ENCODE assay signal across 9 cellular contexts in the genomic region with DNA sequence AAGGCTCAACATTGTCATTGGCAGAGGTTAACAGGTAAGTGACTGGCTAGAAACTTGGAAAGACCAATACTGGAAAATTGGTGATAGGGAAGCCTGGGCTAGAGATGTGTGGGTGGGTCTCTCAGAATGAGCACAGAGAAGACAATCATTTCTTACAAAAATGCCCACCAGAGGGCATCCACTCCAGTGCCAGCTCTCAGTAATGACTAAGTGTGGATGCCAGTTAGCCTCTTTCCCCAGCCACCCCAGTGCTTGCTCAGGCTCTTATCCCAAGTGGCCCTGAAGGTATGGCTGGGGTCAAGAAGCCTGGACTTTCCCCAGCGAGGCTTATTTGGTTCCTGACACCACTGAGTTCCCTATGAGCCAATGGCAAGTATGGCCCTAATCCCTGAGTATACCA.
A peak's percentile ranks its signal among the peaks of the same experiment; 100 is the strongest.
DNase-seq lines count a peak whose midpoint lies in the region; ATAC-seq and TF ChIP-seq lines count a peak whose summit lies in the region.
"Had no signal": no experiment of that assay in that cellular context is flagged by ENCODE, and none has a peak within 500 bp of the region (broad histone marks: within the 10 kb centered on the region; RNA-seq: fewer than 3 reads in every experiment).

No MANE protein-coding gene starts in this region.

- H3K27me3 Mint-ChIP-seq in activated CD8-positive, alpha-beta T cell treated with anti-CD3 and anti-CD28 coated beads for 36 hours = peaks cover 10% of the 10 kb centered on the region
- H3K27me3 Mint-ChIP-seq in activated CD8-positive, alpha-beta T cell treated with anti-CD3 and anti-CD28 coated beads, Interleukin-2, amount 10 ng/mL, durations not matched to agents 7 days and 5 days (ENCODE audit: low read depth) = peaks cover 11% of the 10 kb centered on the region
- H3K27me3 Mint-ChIP-seq in neural crest cell (ENCODE audit: low read depth) = peaks cover 13% of the 10 kb centered on the region

- no peaks in the 10 kb centered on the region for H3K9me3 Mint-ChIP-seq in activated CD8-positive, alpha-beta T cell treated with anti-CD3 and anti-CD28 coated beads for 36 hours
- no peaks in the 10 kb centered on the region for H3K9me3 Mint-ChIP-seq in activated CD8-positive, alpha-beta T cell treated with anti-CD3 and anti-CD28 coated beads, Interleukin-2, amount 10 ng/mL, durations not matched to agents 7 days and 5 days (ENCODE audit: insufficient read depth)
- no peaks in the 10 kb centered on the region for H3K9me3 Mint-ChIP-seq in neural crest cell

- POLR2A ChIA-PET in activated CD8-positive, alpha-beta T cell treated with anti-CD3 and anti-CD28 coated beads for 36 hours (lab: Charles Lee) = interaction anchor here (0.6 kb wide), 1 partner anchor 178 kb away, joined by 3 read pairs; no protein-coding TSS in a partner anchor
- POLR2A ChIA-PET in activated CD8-positive, alpha-beta T cell treated with anti-CD3 and anti-CD28 coated beads, Interleukin-2, amount 10 ng/mL, durations not matched to agents 7 days and 5 days (lab: Charles Lee) = no interaction called here

- H3K4me3 Mint-ChIP-seq in activated CD8-positive, alpha-beta T cell treated with anti-CD3 and anti-CD28 coated beads for 36 hours = no peak overlapping the region
- no peak overlapping the region for H3K4me3 Mint-ChIP-seq in activated CD8-positive, alpha-beta T cell treated with anti-CD3 and anti-CD28 coated beads, Interleukin-2, amount 10 ng/mL, durations not matched to agents 7 days and 5 days
- H3K4me3 Mint-ChIP-seq in neural crest cell = no peak overlapping the region
- H3K4me3 Mint-ChIP-seq: activated naive CD8-positive, alpha-beta T cell had no signal

- H3K27me3 ChIP-seq in HL-60 (ENCODE audit: insufficient read depth, poor library complexity, severe bottlenecking) = no peaks in the 10 kb centered on the region

- intact Hi-C loops in activated CD8-positive, alpha-beta T cell treated with anti-CD3 and anti-CD28 coated beads for 36 hours (cut with micrococcal nuclease) = no loop called here

- H3K27ac ChIP-seq in HL-60 (replicated peaks) = no peak overlapping the region

- H3K36me3 Mint-ChIP-seq in activated CD8-positive, alpha-beta T cell treated with anti-CD3 and anti-CD28 coated beads for 36 hours (ENCODE audit: low read depth) = no peaks in the 10 kb centered on the region
- no peaks in the 10 kb centered on the region for H3K36me3 Mint-ChIP-seq in activated CD8-positive, alpha-beta T cell treated with anti-CD3 and anti-CD28 coated beads, Interleukin-2, amount 10 ng/mL, durations not matched to agents 7 days and 5 days (ENCODE audit: low read depth)
- H3K36me3 Mint-ChIP-seq in neural crest cell (ENCODE audit: low read depth) = no peaks in the 10 kb centered on the region
- H3K36me3 Mint-ChIP-seq: activated naive CD8-positive, alpha-beta T cell had no signal

- CTCF ChIA-PET in activated CD8-positive, alpha-beta T cell treated with anti-CD3 and anti-CD28 coated beads for 36 hours (lab: Charles Lee) = interaction anchor here (1.6 to 1.8 kb wide), 2 partner anchors 180 to 437 kb away, joined by 3 to 4 read pairs; no protein-coding TSS in a partner anchor
- CTCF ChIA-PET in activated CD8-positive, alpha-beta T cell treated with anti-CD3 and anti-CD28 coated beads, Interleukin-2, amount 10 ng/mL, durations not matched to agents 7 days and 5 days (lab: Charles Lee) = interaction anchor here (1.8 kb wide), 1 partner anchor 437 kb away, joined by 4 read pairs; no protein-coding TSS in a partner anchor

- H3K4me1 Mint-ChIP-seq in activated CD8-positive, alpha-beta T cell treated with anti-CD3 and anti-CD28 coated beads for 36 hours (ENCODE audit: low read depth) = no peaks in the 10 kb centered on the region
- no peaks in the 10 kb centered on the region for H3K4me1 Mint-ChIP-seq in activated CD8-positive, alpha-beta T cell treated with anti-CD3 and anti-CD28 coated beads, Interleukin-2, amount 10 ng/mL, durations not matched to agents 7 days and 5 days (ENCODE audit: low read depth)
- H3K4me1 Mint-ChIP-seq in neural crest cell = no peaks in the 10 kb centered on the region

- TF ChIP-seq CTCF in activated CD8-positive, alpha-beta T cell treated with anti-CD3 and anti-CD28 coated beads for 36 hours (IDR thresholded peaks at IDR 0.05) = no peak
- TF ChIP-seq CTCF in HL-60 (IDR thresholded peaks at IDR 0.05; ENCODE audit: insufficient read depth, low read length) = peak; percentile 4
- peak; percentile 26 for TF ChIP-seq CTCF in astrocyte of the spinal cord (IDR thresholded peaks at IDR 0.05; ENCODE audit: low read depth, low read length)
- TF ChIP-seq CTCF in neural crest cell (conservative IDR thresholded peaks at IDR 0.05) = peak; percentile 36

- no peak overlapping the region for H3K4me3 ChIP-seq in HL-60 (replicated peaks; ENCODE audit: insufficient read depth, low read length)
- H3K4me3 ChIP-seq in astrocyte of the spinal cord (ENCODE audit: low read depth, low read length) = no peak overlapping the region

- peak; percentile 32 for DNase-seq in activated CD8-positive, alpha-beta T cell treated with anti-CD3 and anti-CD28 coated beads for 36 hours
- DNase-seq in activated CD8-positive, alpha-beta T cell treated with anti-CD3 and anti-CD28 coated beads, Interleukin-2, amount 10 ng/mL, durations not matched to agents 7 days and 5 days = no peak
- DNase-seq in HL-60 (ENCODE audit: low read depth in 1 of 2, low spot score in 1 of 2) = peak; percentile 1 to 16
- DNase-seq in astrocyte of the spinal cord (ENCODE audit: low read depth, low spot score) = peak; percentile 0
- no peak for DNase-seq in neural crest cell (ENCODE audit: low read depth, low spot score)
- no peak for DNase-seq in NCI-H2029 treated with DMSO at 0.1 percent for 48 hours (lab: John Stamatoyannopoulos, UW)
- DNase-seq in NCI-H128 (lab: John Stamatoyannopoulos, UW; ENCODE audit: unreplicated experiment) = no peak
- DNase-seq in germinal center (ENCODE audit: low spot score) = no peak

- H3K27ac Mint-ChIP-seq in activated CD8-positive, alpha-beta T cell treated with anti-CD3 and anti-CD28 coated beads for 36 hours = no peak overlapping the region
- no peak overlapping the region for H3K27ac Mint-ChIP-seq in activated CD8-positive, alpha-beta T cell treated with anti-CD3 and anti-CD28 coated beads, Interleukin-2, amount 10 ng/mL, durations not matched to agents 7 days and 5 days
- no peak overlapping the region for H3K27ac Mint-ChIP-seq in neural crest cell (ENCODE audit: unreplicated experiment)
- H3K27ac Mint-ChIP-seq: activated naive CD8-positive, alpha-beta T cell had no signal

- ATAC-seq in activated CD8-positive, alpha-beta T cell treated with anti-CD3 and anti-CD28 coated beads for 36 hours = no peak
- ATAC-seq in activated CD8-positive, alpha-beta T cell treated with anti-CD3 and anti-CD28 coated beads, Interleukin-2, amount 10 ng/mL, durations not matched to agents 7 days and 5 days = no peak

- in situ Hi-C loops in astrocyte of the spinal cord (cut with HindIII; ENCODE audit: low sequenced_read_pairs) = no loop called here

Comparison
In these comparisons a context has a peak if more than half of its experiments do, and no peak if none do; other contexts are left out.
1. DNase-seq: peak in activated CD8-positive, alpha-beta T cell treated with anti-CD3 and anti-CD28 coated beads for 36 hours (single experiment), HL-60 (2 of 2) and astrocyte of the spinal cord (single experiment); none in activated CD8-positive, alpha-beta T cell treated with anti-CD3 and anti-CD28 coated beads, Interleukin-2, amount 10 ng/mL, durations not matched to agents 7 days and 5 days (single experiment), neural crest cell (single experiment), NCI-H2029 treated with DMSO at 0.1 percent for 48 hours (single experiment), NCI-H128 (single experiment) and germinal center (single experiment).